ENCODE assay signal across 31 cellular contexts in the genomic region with DNA sequence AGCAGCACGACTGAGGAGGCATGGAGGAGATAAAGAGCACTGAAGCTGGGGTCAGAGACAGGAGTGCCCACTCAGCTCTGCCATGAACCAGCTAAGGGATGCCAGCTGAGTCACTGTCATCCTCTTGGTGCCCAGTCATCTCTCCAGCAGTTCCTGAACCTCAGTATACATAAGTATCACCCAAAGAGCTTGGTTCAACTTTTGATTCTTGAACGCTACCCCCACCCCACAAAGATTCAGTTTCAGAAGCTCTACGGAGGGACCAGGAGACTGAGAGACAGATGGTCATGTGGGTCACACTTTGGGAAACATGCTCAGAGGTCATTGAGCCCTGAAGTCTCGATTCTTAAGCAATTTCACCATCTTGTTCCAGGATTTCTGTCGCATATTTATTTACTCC.
"Had no signal": no experiment of that assay in that cellular context is flagged by ENCODE, and none has a peak within 500 bp of the region (broad histone marks: within the 10 kb centered on the region; RNA-seq: fewer than 3 reads in every experiment).

No MANE protein-coding gene starts in this region.

- H3K4me3 ChIP-seq: left ventricle myocardium inferior, lung, mucosa of descending colon, pancreas, prostate gland, skin epidermis, stomach, testis, thyroid gland, transverse colon, upper lobe of left lung, vagina had no signal

- H3K4me3 Mint-ChIP-seq: immature natural killer cell; memory B cell; naive thymus-derived CD4-positive, alpha-beta T cell; nephron; neural crest cell; stimulated activated naive B cell treated with anti-CD40 and anti-IgM and Interleukin-4, amounts not matched to agents 10 μg/mL and 1 μg/mL and 100 μg/mL, for 72 hours had no signal

- H3K9me3 ChIP-seq: left ventricle myocardium inferior, mucosa of descending colon, pancreas, prostate gland, stomach, testis, thyroid gland, transverse colon, upper lobe of left lung, vagina had no signal

- H3K4me1 ChIP-seq: pancreas, prostate gland, stomach, testis, thyroid gland, transverse colon, vagina had no signal

- ATAC-seq: mucosa of descending colon; naive thymus-derived CD4-positive, alpha-beta T cell; pancreas; right cardiac atrium; sciatic nerve; stimulated activated naive B cell treated with anti-CD40 and anti-IgM and Interleukin-4, amounts not matched to agents 10 μg/mL and 1 μg/mL and 100 μg/mL, for 72 hours; stimulated activated naive CD8-positive, alpha-beta T cell treated with anti-CD3 and anti-CD28 coated beads, Interleukin-15, Interleukin-2, amounts not matched to agents 100 U/mL and 50 U/mL, for 24 hours had no signal

- H3K27me3 ChIP-seq: pancreas, testis, thyroid gland, upper lobe of left lung, vagina had no signal

- H3K4me1 Mint-ChIP-seq: immature natural killer cell; memory B cell; naive thymus-derived CD4-positive, alpha-beta T cell; neural crest cell; stimulated activated naive B cell treated with anti-CD40 and anti-IgM and Interleukin-4, amounts not matched to agents 10 μg/mL and 1 μg/mL and 100 μg/mL, for 72 hours had no signal

- H3K9me3 Mint-ChIP-seq: immature natural killer cell; memory B cell; naive thymus-derived CD4-positive, alpha-beta T cell; nephron; neural crest cell; stimulated activated naive B cell treated with anti-CD40 and anti-IgM and Interleukin-4, amounts not matched to agents 10 μg/mL and 1 μg/mL and 100 μg/mL, for 72 hours had no signal

- H3K27ac Mint-ChIP-seq: immature natural killer cell; memory B cell; naive thymus-derived CD4-positive, alpha-beta T cell; stimulated activated naive B cell treated with anti-CD40 and anti-IgM and Interleukin-4, amounts not matched to agents 10 μg/mL and 1 μg/mL and 100 μg/mL, for 72 hours had no signal

- H3K36me3 ChIP-seq: left ventricle myocardium inferior, pancreas, prostate gland, stomach, thyroid gland, transverse colon, upper lobe of left lung, vagina had no signal

- DNase-seq: hypothalamus; immature natural killer cell; kidney; left ventricle myocardium inferior; midbrain; mucosa of descending colon; naive thymus-derived CD4-positive, alpha-beta T cell; nucleus accumbens; pancreas; posterior cingulate gyrus; retina; right cardiac atrium; stimulated activated CD4-positive, alpha-beta T cell treated with anti-CD3 and anti-CD28 coated beads, Interleukin-12 subunit alpha, Interleukin-12 subunit beta, amount 100 ng/mL, for 4 hours; stimulated activated CD4-positive, alpha-beta T cell treated with anti-CD3 and anti-CD28 coated beads, Interleukin-15, amount 100 ng/mL, for 24 hours; stimulated activated CD4-positive, alpha-beta T cell treated with anti-CD3 and anti-CD28 coated beads, Interleukin-2, amount 100 ng/mL, for 24 hours; stimulated activated CD4-positive, alpha-beta T cell treated with anti-CD3 and anti-CD28 coated beads, Interleukin-4, amount 100 ng/mL, for 1 hour; stimulated activated naive B cell treated with anti-CD40 and anti-IgM and Interleukin-4, amounts not matched to agents 10 μg/mL and 1 μg/mL and 100 μg/mL, for 72 hours; stimulated activated naive CD8-positive, alpha-beta T cell treated with anti-CD3 and anti-CD28 coated beads, Interleukin-15, Interleukin-2, amounts not matched to agents 100 U/mL and 50 U/mL, for 24 hours; stomach; testis; thyroid gland; transverse colon; upper lobe of left lung had no signal

- H3K27ac ChIP-seq: left ventricle myocardium inferior, pancreas, prostate gland, skin epidermis, stomach, testis, thyroid gland, transverse colon, upper lobe of left lung, vagina had no signal

- H3K36me3 Mint-ChIP-seq: immature natural killer cell; memory B cell; naive thymus-derived CD4-positive, alpha-beta T cell; stimulated activated naive B cell treated with anti-CD40 and anti-IgM and Interleukin-4, amounts not matched to agents 10 μg/mL and 1 μg/mL and 100 μg/mL, for 72 hours had no signal
